ENCODE assay signal across 15 cellular contexts in the genomic region with DNA sequence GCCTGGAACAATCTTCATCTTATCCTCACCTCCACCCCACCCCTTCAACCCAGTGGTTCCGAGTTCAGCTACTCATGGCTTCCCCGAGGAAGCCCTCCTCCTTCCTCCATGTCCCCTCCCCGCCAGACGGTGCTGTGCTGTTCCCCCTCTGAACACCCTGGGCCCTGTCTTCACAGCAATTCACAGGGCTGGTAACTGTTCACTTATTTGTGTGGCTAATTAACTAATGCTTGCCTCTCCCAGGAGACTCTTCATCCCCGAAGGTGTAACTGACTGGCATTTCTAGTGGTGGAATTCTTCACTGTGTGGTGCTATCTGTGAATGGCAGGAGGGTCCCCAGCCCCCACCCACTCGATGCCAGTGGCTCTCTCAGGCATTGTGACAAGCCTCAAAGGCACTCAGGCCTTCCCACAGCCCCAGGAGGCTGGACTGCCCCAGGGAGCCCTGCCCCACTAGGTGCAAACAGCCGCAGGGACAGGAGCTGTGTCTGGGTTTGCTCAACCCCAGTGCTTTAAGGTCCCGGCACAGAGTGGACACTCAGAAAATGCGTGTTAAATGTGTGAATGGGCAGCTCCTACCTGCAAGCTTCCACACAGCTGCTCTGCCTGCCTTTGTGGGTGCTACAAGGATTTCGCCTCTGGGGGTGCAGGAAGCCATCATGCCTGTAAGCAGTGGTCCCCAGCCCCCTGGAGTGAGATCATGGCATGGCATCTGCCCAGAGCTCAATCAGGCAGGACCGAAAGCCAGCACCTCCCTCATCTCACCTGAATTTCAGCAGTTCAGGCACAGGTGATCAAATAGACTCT.
DNase-seq lines count a peak whose midpoint lies in the region; ATAC-seq and TF ChIP-seq lines count a peak whose summit lies in the region.
"Had no signal": no experiment of that assay in that cellular context is flagged by ENCODE, and none has a peak within 500 bp of the region (broad histone marks: within the 10 kb centered on the region; RNA-seq: fewer than 3 reads in every experiment).

No MANE protein-coding gene starts in this region.

- peak overlapping the region; percentile 8 for H3K27ac Mint-ChIP-seq in activated naive CD4-positive, alpha-beta T cell treated with anti-CD3 and anti-CD28 coated beads, Interleukin-2, amount 10 ng/mL, durations not matched to agents 7 days and 5 days
- peak overlapping the region; percentile 59 for H3K27ac Mint-ChIP-seq in stimulated activated memory B cell treated with anti-CD40 and anti-IgM and Interleukin-4, amounts not matched to agents 10 μg/mL and 1 μg/mL and 100 μg/mL, for 72 hours
- H3K27ac Mint-ChIP-seq: activated B cell treated with CpG ODN at 0.5 μM for 24 hours had no signal

- H3K4me3 Mint-ChIP-seq in activated naive CD4-positive, alpha-beta T cell treated with anti-CD3 and anti-CD28 coated beads, Interleukin-2, amount 10 ng/mL, durations not matched to agents 7 days and 5 days, result no peak overlapping the region
- H3K4me3 Mint-ChIP-seq in stimulated activated memory B cell treated with anti-CD40 and anti-IgM and Interleukin-4, amounts not matched to agents 10 μg/mL and 1 μg/mL and 100 μg/mL, for 72 hours, result no peak overlapping the region
- H3K4me3 Mint-ChIP-seq: activated B cell treated with CpG ODN at 0.5 μM for 24 hours had no signal

- H3K9ac ChIP-seq in OCI-LY3 (ENCODE audit: low read length), result peak overlapping the region; percentile 99

- H3K4me1 Mint-ChIP-seq in activated naive CD4-positive, alpha-beta T cell treated with anti-CD3 and anti-CD28 coated beads, Interleukin-2, amount 10 ng/mL, durations not matched to agents 7 days and 5 days, result peaks cover 56% of the 10 kb centered on the region
- peaks cover 59% of the 10 kb centered on the region for H3K4me1 Mint-ChIP-seq in stimulated activated memory B cell treated with anti-CD40 and anti-IgM and Interleukin-4, amounts not matched to agents 10 μg/mL and 1 μg/mL and 100 μg/mL, for 72 hours

- DNase-seq in activated naive CD4-positive, alpha-beta T cell treated with anti-CD3 and anti-CD28 coated beads, Interleukin-2, amount 10 ng/mL, durations not matched to agents 7 days and 5 days, result no peak
- DNase-seq in activated naive CD4-positive, alpha-beta T cell treated with Interleukin-2 at 50 U/mL for 16 hours, result no peak
- DNase-seq in kidney epithelial cell (ENCODE audit: low read depth), result no peak
- DNase-seq in NCI-H1092 treated with DMSO at 0.1 percent for 48 hours (lab: John Stamatoyannopoulos, UW), result no peak
- no peak for DNase-seq in NCI-H1436 treated with DMSO at 0.1 percent for 48 hours (lab: John Stamatoyannopoulos, UW)
- DNase-seq: activated B cell treated with CpG ODN at 0.5 μM for 24 hours; DMS 273 treated with DMSO at 0.1 percent for 48 hours; NCI-H2227 treated with DMSO at 0.1 percent for 48 hours; stimulated activated CD4-positive, alpha-beta T cell treated with anti-CD3 and anti-CD28 coated beads, Interleukin-15, amount 100 ng/mL, for 24 hours; upper lobe of right lung had no signal

- ATAC-seq in stimulated activated memory B cell treated with anti-CD40 and anti-IgM and Interleukin-4, amounts not matched to agents 10 μg/mL and 1 μg/mL and 100 μg/mL, for 72 hours, result no peak
- ATAC-seq in GM18861 (IDR thresholded peaks at IDR 0.05; ENCODE audit: unreplicated experiment), result no peak
- ATAC-seq: upper lobe of right lung had no signal

- peaks cover 95% of the 10 kb centered on the region for H3K4me1 ChIP-seq in OCI-LY3 (ENCODE audit: low read length)
- H3K4me1 ChIP-seq: ascending aorta had no signal

- peaks cover 9% of the 10 kb centered on the region for H3K27me3 Mint-ChIP-seq in activated naive CD4-positive, alpha-beta T cell treated with anti-CD3 and anti-CD28 coated beads, Interleukin-2, amount 10 ng/mL, durations not matched to agents 7 days and 5 days
- peaks cover 17% of the 10 kb centered on the region for H3K27me3 Mint-ChIP-seq in stimulated activated memory B cell treated with anti-CD40 and anti-IgM and Interleukin-4, amounts not matched to agents 10 μg/mL and 1 μg/mL and 100 μg/mL, for 72 hours

- H2AFZ ChIP-seq in OCI-LY3 (ENCODE audit: low read depth, low read length), result no peak overlapping the region

- no peaks in the 10 kb centered on the region for H3K36me3 Mint-ChIP-seq in activated naive CD4-positive, alpha-beta T cell treated with anti-CD3 and anti-CD28 coated beads, Interleukin-2, amount 10 ng/mL, durations not matched to agents 7 days and 5 days
- H3K36me3 Mint-ChIP-seq in stimulated activated memory B cell treated with anti-CD40 and anti-IgM and Interleukin-4, amounts not matched to agents 10 μg/mL and 1 μg/mL and 100 μg/mL, for 72 hours, result no peaks in the 10 kb centered on the region

- peaks cover 14% of the 10 kb centered on the region for H3K36me3 ChIP-seq in OCI-LY3 (replicated peaks; ENCODE audit: low read depth, low read length)
- H3K36me3 ChIP-seq in kidney epithelial cell (ENCODE audit: control insufficient read depth, insufficient read depth, low read length), result no peaks in the 10 kb centered on the region
- H3K36me3 ChIP-seq: ascending aorta, ovary, upper lobe of right lung had no signal

- H3K4me3 ChIP-seq in OCI-LY3 (ENCODE audit: low read length) (peak overlapping the region; percentile 84), kidney epithelial cell (ENCODE audit: low read depth, low read length) (no peak overlapping the region)
- H3K4me3 ChIP-seq: ascending aorta, ovary, upper lobe of right lung had no signal

- H3K79me2 ChIP-seq in OCI-LY3 (ENCODE audit: low read length), result peaks cover 68% of the 10 kb centered on the region

- H4K20me1 ChIP-seq in OCI-LY3 (ENCODE audit: insufficient read depth, low read length), result no peaks in the 10 kb centered on the region

- no peaks in the 10 kb centered on the region for H3K9me3 ChIP-seq in OCI-LY3 (ENCODE audit: insufficient read depth, low read length)
- H3K9me3 ChIP-seq: ascending aorta, ovary, upper lobe of right lung had no signal

- TF ChIP-seq CTCF in OCI-LY3 (IDR thresholded peaks at IDR 0.05; ENCODE audit: low read depth, low read length) (peak; percentile 24; the same call in 1 of the 2 replicates), kidney epithelial cell (IDR thresholded peaks at IDR 0.05; ENCODE audit: insufficient read depth, low read length, poor library complexity, severe bottlenecking) (peak; percentile 1)

- H3K27ac ChIP-seq in OCI-LY3 (ENCODE audit: low read length), result peak overlapping the region; percentile 98
- H3K27ac ChIP-seq: ascending aorta, ovary, upper lobe of right lung had no signal

- CTCF ChIA-PET in activated naive CD4-positive, alpha-beta T cell treated with anti-CD3 and anti-CD28 coated beads, Interleukin-2, amount 10 ng/mL, durations not matched to agents 7 days and 5 days (lab: Charles Lee), result no interaction called here

- H3K9me3 Mint-ChIP-seq in activated naive CD4-positive, alpha-beta T cell treated with anti-CD3 and anti-CD28 coated beads, Interleukin-2, amount 10 ng/mL, durations not matched to agents 7 days and 5 days, result no peaks in the 10 kb centered on the region
- no peaks in the 10 kb centered on the region for H3K9me3 Mint-ChIP-seq in stimulated activated memory B cell treated with anti-CD40 and anti-IgM and Interleukin-4, amounts not matched to agents 10 μg/mL and 1 μg/mL and 100 μg/mL, for 72 hours
- H3K9me3 Mint-ChIP-seq: activated B cell treated with CpG ODN at 0.5 μM for 24 hours had no signal

- H3K4me2 ChIP-seq in OCI-LY3 (ENCODE audit: low read length), result peak overlapping the region; percentile 96

- H3K27me3 ChIP-seq in OCI-LY3 (ENCODE audit: low read depth, low read length) (no peaks in the 10 kb centered on the region), kidney epithelial cell (ENCODE audit: control insufficient read depth, insufficient read depth, low read length) (no peaks in the 10 kb centered on the region)
- H3K27me3 ChIP-seq: ascending aorta, ovary, upper lobe of right lung had no signal
